ENCODE assay signal across 21 cellular contexts in genomic region chr9:98611986-98612505, GRCh38.
"Had no signal": no experiment of that assay in that cellular context is flagged by ENCODE, and none has a peak within 500 bp of the region (broad histone marks: within the 10 kb centered on the region; RNA-seq: fewer than 3 reads in every experiment).

No MANE protein-coding gene starts in this region.

- H3K4me1 Mint-ChIP-seq: activated B cell treated with CpG ODN at 0.5 μM for 24 hours; activated T-helper 17 cell treated with anti-CD3 and anti-CD28 coated beads, Interleukin-2, amount 50 U/mL, for 72 hours; memory B cell; naive thymus-derived CD4-positive, alpha-beta T cell had no signal

- H3K9me3 Mint-ChIP-seq: activated B cell treated with CpG ODN at 0.5 μM for 24 hours; activated CD8-positive, alpha-beta T cell treated with anti-CD3 and anti-CD28 coated beads for 36 hours; activated naive CD8-positive, alpha-beta T cell treated with anti-CD3 and anti-CD28 coated beads, Interleukin-2, amount 10 ng/mL, durations not matched to agents 7 days and 5 days; activated T-helper 17 cell treated with anti-CD3 and anti-CD28 coated beads, Interleukin-2, amount 50 U/mL, for 72 hours; memory B cell; naive thymus-derived CD4-positive, alpha-beta T cell; stimulated activated naive B cell treated with anti-CD40 and anti-IgM and Interleukin-4, amounts not matched to agents 10 μg/mL and 1 μg/mL and 100 μg/mL, for 72 hours; T-helper 2 cell treated with Interferon-gamma antibody and Interleukin-4, amounts not matched to agents 5 μg/mL and 100 μg/mL, for 36 hours had no signal

- H3K27ac ChIP-seq: colonic mucosa, esophagus muscularis mucosa, ovary, psoas muscle had no signal

- H3K4me1 ChIP-seq: colonic mucosa, psoas muscle had no signal

- DNase-seq: activated B cell treated with CpG ODN at 0.5 μM for 24 hours; activated CD4-positive, alpha-beta T cell treated with anti-CD3 and anti-CD28 coated beads for 4 hours; activated CD8-positive, alpha-beta T cell treated with anti-CD3 and anti-CD28 coated beads for 36 hours; activated naive CD4-positive, alpha-beta T cell; activated naive CD8-positive, alpha-beta T cell treated with anti-CD3 and anti-CD28 coated beads, Interleukin-2, amount 10 ng/mL, durations not matched to agents 7 days and 5 days; activated T-cell treated with anti-CD3 and anti-CD28 coated beads, Interleukin-2, amount 50 U/mL, for 1 hour; central memory CD4-positive, alpha-beta T cell; colonic mucosa; mucosa of descending colon; naive thymus-derived CD4-positive, alpha-beta T cell; ovary; psoas muscle; stimulated activated CD4-positive, alpha-beta T cell treated with anti-CD3 and anti-CD28 coated beads, Interleukin-4, amount 100 ng/mL, for 24 hours; stimulated activated naive B cell treated with anti-CD40 and anti-IgM and Interleukin-4, amounts not matched to agents 10 μg/mL and 1 μg/mL and 100 μg/mL, for 72 hours; SW 1271 had no signal

- H3K36me3 Mint-ChIP-seq: activated naive CD8-positive, alpha-beta T cell treated with anti-CD3 and anti-CD28 coated beads, Interleukin-2, amount 10 ng/mL, durations not matched to agents 7 days and 5 days; brain; memory B cell; naive thymus-derived CD4-positive, alpha-beta T cell; stimulated activated naive B cell treated with anti-CD40 and anti-IgM and Interleukin-4, amounts not matched to agents 10 μg/mL and 1 μg/mL and 100 μg/mL, for 72 hours had no signal

- H3K4me3 Mint-ChIP-seq: activated B cell treated with CpG ODN at 0.5 μM for 24 hours; activated CD8-positive, alpha-beta T cell treated with anti-CD3 and anti-CD28 coated beads for 36 hours; activated naive CD8-positive, alpha-beta T cell treated with anti-CD3 and anti-CD28 coated beads, Interleukin-2, amount 10 ng/mL, durations not matched to agents 7 days and 5 days; activated T-helper 17 cell treated with anti-CD3 and anti-CD28 coated beads, Interleukin-2, amount 50 U/mL, for 72 hours; memory B cell; naive thymus-derived CD4-positive, alpha-beta T cell; stimulated activated naive B cell treated with anti-CD40 and anti-IgM and Interleukin-4, amounts not matched to agents 10 μg/mL and 1 μg/mL and 100 μg/mL, for 72 hours; T-helper 2 cell treated with Interferon-gamma antibody and Interleukin-4, amounts not matched to agents 5 μg/mL and 100 μg/mL, for 36 hours had no signal

- H3K27ac Mint-ChIP-seq: activated B cell treated with CpG ODN at 0.5 μM for 24 hours; activated CD8-positive, alpha-beta T cell treated with anti-CD3 and anti-CD28 coated beads for 36 hours; activated naive CD8-positive, alpha-beta T cell treated with anti-CD3 and anti-CD28 coated beads, Interleukin-2, amount 10 ng/mL, durations not matched to agents 7 days and 5 days; activated T-helper 17 cell treated with anti-CD3 and anti-CD28 coated beads, Interleukin-2, amount 50 U/mL, for 72 hours; memory B cell; naive thymus-derived CD4-positive, alpha-beta T cell; stimulated activated naive B cell treated with anti-CD40 and anti-IgM and Interleukin-4, amounts not matched to agents 10 μg/mL and 1 μg/mL and 100 μg/mL, for 72 hours; T-helper 2 cell treated with Interferon-gamma antibody and Interleukin-4, amounts not matched to agents 5 μg/mL and 100 μg/mL, for 36 hours had no signal

- H3K4me3 ChIP-seq: colonic mucosa, esophagus muscularis mucosa, mucosa of descending colon, ovary, psoas muscle, smooth muscle cell had no signal

- H3K36me3 ChIP-seq: colonic mucosa, esophagus muscularis mucosa, ovary had no signal

- H3K27me3 ChIP-seq: colonic mucosa, ovary had no signal

- H3K9me3 ChIP-seq: colonic mucosa, esophagus muscularis mucosa, mucosa of descending colon, ovary, psoas muscle had no signal
